In genomic region chr3:24351779-24352469, GRCh38 we compare ENCODE assay signal across 14 cellular contexts.
DNase-seq lines count a peak whose midpoint lies in the region; ATAC-seq, FAIRE-seq and TF ChIP-seq lines count a peak whose summit lies in the region.
"Had no signal": no experiment of that assay in that cellular context is flagged by ENCODE, and none has a peak within 500 bp of the region (broad histone marks: within the 10 kb centered on the region; RNA-seq: fewer than 3 reads in every experiment).

No MANE protein-coding gene starts in this region.

- H3K4me3 ChIP-seq in heart left ventricle (no peak overlapping the region), pancreas (no peak overlapping the region)

- H3K27me3 Mint-ChIP-seq in immature natural killer cell (ENCODE audit: low read depth in 3 of 3) = peaks cover 0 to 4% (median 0%) of the 10 kb centered on the region in 3 donors
- H3K27me3 Mint-ChIP-seq: activated naive CD8-positive, alpha-beta T cell treated with anti-CD3 and anti-CD28 coated beads, Interleukin-2, amount 10 ng/mL, durations not matched to agents 7 days and 5 days; IgD-negative memory B cell; T-helper 17 cell had no signal

- H3K4me3 Mint-ChIP-seq in immature natural killer cell = no peak overlapping the region
- H3K4me3 Mint-ChIP-seq: activated naive CD8-positive, alpha-beta T cell treated with anti-CD3 and anti-CD28 coated beads, Interleukin-2, amount 10 ng/mL, durations not matched to agents 7 days and 5 days; IgD-negative memory B cell; T-helper 17 cell had no signal

- peaks cover 0 to 11% (median under 1%) of the 10 kb centered on the region in 6 donors for H3K9me3 Mint-ChIP-seq in immature natural killer cell
- H3K9me3 Mint-ChIP-seq: activated naive CD8-positive, alpha-beta T cell treated with anti-CD3 and anti-CD28 coated beads, Interleukin-2, amount 10 ng/mL, durations not matched to agents 7 days and 5 days had no signal

- TF ChIP-seq POLR2A in heart left ventricle (IDR thresholded peaks at IDR 0.05) = no peak

- intact Hi-C loops in heart left ventricle (cut with DNase I) (loop anchor here in 1 of 10 donors (10.0 kb wide), 1 partner anchor 223 kb away; no protein-coding TSS in a partner anchor), pancreas (cut with DNase I) (no loop called here)

- no peaks in the 10 kb centered on the region for H3K4me1 Mint-ChIP-seq in immature natural killer cell
- H3K4me1 Mint-ChIP-seq: activated naive CD8-positive, alpha-beta T cell treated with anti-CD3 and anti-CD28 coated beads, Interleukin-2, amount 10 ng/mL, durations not matched to agents 7 days and 5 days; IgD-negative memory B cell; T-helper 17 cell had no signal

- peak overlapping the region in 6 of 12 donors; percentile 18 to 66 (median 37) for H3K27ac ChIP-seq in heart left ventricle
- peak overlapping the region in 1 of 4 donors; percentile 48 for H3K27ac ChIP-seq in pancreas

- no peak overlapping the region for H3K27ac Mint-ChIP-seq in immature natural killer cell
- H3K27ac Mint-ChIP-seq: activated naive CD8-positive, alpha-beta T cell treated with anti-CD3 and anti-CD28 coated beads, Interleukin-2, amount 10 ng/mL, durations not matched to agents 7 days and 5 days; IgD-negative memory B cell; T-helper 17 cell had no signal

- WGBS in heart left ventricle, 4 donors = 28 to 45% (median 35%) methylated on average over 4 of the region's 4 CpGs
- 35 to 37% methylated on average over 4 of the region's 4 CpGs for whole genome bisulfite sequencing in pancreas, 2 donors

- no peak for TF ChIP-seq CTCF in heart left ventricle (IDR thresholded peaks at IDR 0.05)
- TF ChIP-seq CTCF in pancreas (IDR thresholded peaks at IDR 0.05) = no peak

- H3K36me3 Mint-ChIP-seq in immature natural killer cell = no peaks in the 10 kb centered on the region
- H3K36me3 Mint-ChIP-seq: activated naive CD8-positive, alpha-beta T cell treated with anti-CD3 and anti-CD28 coated beads, Interleukin-2, amount 10 ng/mL, durations not matched to agents 7 days and 5 days; IgD-negative memory B cell had no signal

- H3K27me3 ChIP-seq in heart left ventricle (no peaks in the 10 kb centered on the region), pancreas (no peaks in the 10 kb centered on the region)

- peak; percentile 84 to 90 (median 88) for ATAC-seq in heart left ventricle
- ATAC-seq in pancreas = peak; percentile 52 to 82 (median 70)
- ATAC-seq in GM21528 (IDR thresholded peaks at IDR 0.05; ENCODE audit: low FRiP score, unreplicated experiment) = no peak
- ATAC-seq: T-helper 17 cell had no signal

- H3K9me3 ChIP-seq in heart left ventricle (peaks cover 0 to 9% (median 0%) of the 10 kb centered on the region in 12 donors), pancreas (no peaks in the 10 kb centered on the region)

- peak; percentile 39 for FAIRE-seq in pancreas (lab: Jason Lieb, UNC)
- FAIRE-seq: GM18507 had no signal

- H3K36me3 ChIP-seq in heart left ventricle (no peaks in the 10 kb centered on the region), pancreas (no peaks in the 10 kb centered on the region)

- H3K4me1 ChIP-seq in heart left ventricle (peaks cover 0 to 21% (median 13%) of the 10 kb centered on the region in 12 donors), pancreas (peaks cover 16 to 20% (median 18%) of the 10 kb centered on the region in 3 donors)

- DNase-seq in AG20443 (ENCODE audit: low spot score) (peak; percentile 31), astrocyte of the hippocampus (ENCODE audit: low read depth, low spot score) (peak; percentile 62), heart left ventricle (peak in 3 of 5 donors; percentile 53 to 64 (median 63)), pancreas (peak in 3 of 6 donors; percentile 44 to 58 (median 52)), NCI-H2227 (lab: John Stamatoyannopoulos, UW; ENCODE audit: unreplicated experiment) (no peak), NCI-H510A treated with DMSO at 0.1 percent for 48 hours (lab: John Stamatoyannopoulos, UW) (no peak), immature natural killer cell (no peak)
- DNase-seq: activated naive CD8-positive, alpha-beta T cell treated with anti-CD3 and anti-CD28 coated beads, Interleukin-2, amount 10 ng/mL, durations not matched to agents 7 days and 5 days; DMS79 treated with DMSO at 0.1 percent for 48 hours; NCI-H2029 treated with DMSO at 0.1 percent for 48 hours; T-helper 17 cell had no signal

Comparison
In these comparisons a context has a peak if more than half of its experiments do, and no peak if none do; other contexts are left out.
1. DNase-seq: peak in AG20443 (single experiment), astrocyte of the hippocampus (single experiment) and heart left ventricle (3 of 5); none in NCI-H2227 (single experiment), NCI-H510A treated with DMSO at 0.1 percent for 48 hours (single experiment) and immature natural killer cell (0 of 3).